In genomic region chr13:48176781-48177180, GRCh38 we compare ENCODE assay signal across 8 cellular contexts.
"Had no signal": no experiment of that assay in that cellular context is flagged by ENCODE, and none has a peak within 500 bp of the region (broad histone marks: within the 10 kb centered on the region; RNA-seq: fewer than 3 reads in every experiment).

No MANE protein-coding gene starts in this region.

- FAIRE-seq: H1, H54, HepG2 had no signal

- H2AFZ ChIP-seq: GM23338 had no signal

- H3K27ac ChIP-seq: HL-60 had no signal

- H3K36me3 Mint-ChIP-seq: IgD-negative memory B cell had no signal

- H3K9me3 Mint-ChIP-seq: GM23338, IgD-negative memory B cell had no signal

- H3K4me2 ChIP-seq: GM23338 had no signal

- H3K4me3 ChIP-seq: GM23338 had no signal

- ATAC-seq: GM23338, HepG2 had no signal

- H3K27ac Mint-ChIP-seq: GM23338, H9, IgD-negative memory B cell had no signal

- H3K4me3 Mint-ChIP-seq: GM23338, H9, IgD-negative memory B cell had no signal

- DNase-seq: H9, HCEC 1CT had no signal
